In genomic region chr10:79346388-79347225, GRCh38 we compare ENCODE assay signal across 7 cellular contexts. TPM values are rescaled to one million over a fixed set of nuclear protein-coding genes. Genes with fewer than 3 reads are reported as not detected.
A peak's percentile ranks its signal among the peaks of the same experiment; 100 is the strongest.
DNase-seq lines count a peak whose midpoint lies in the region; ATAC-seq lines count a peak whose summit lies in the region.

No MANE protein-coding gene starts in this region.

- H3K36me3 ChIP-seq in effector memory CD4-positive, alpha-beta T cell (ENCODE audit: control insufficient read depth, insufficient read depth, low read length) = peaks cover 22% of the 10 kb centered on the region

- no peaks in the 10 kb centered on the region for H3K27me3 ChIP-seq in effector memory CD4-positive, alpha-beta T cell (replicated peaks; ENCODE audit: control insufficient read depth, insufficient read depth, low read length, poor library complexity, severe bottlenecking)

- no peaks in the 10 kb centered on the region for H3K9me3 ChIP-seq in effector memory CD4-positive, alpha-beta T cell (ENCODE audit: control insufficient read depth, low read length)

- peak; percentile 3 for ATAC-seq in GM21515 (IDR thresholded peaks at IDR 0.05; ENCODE audit: unreplicated experiment)
- ATAC-seq in HG02870 (IDR thresholded peaks at IDR 0.05; ENCODE audit: unreplicated experiment) = no peak

- peaks cover 27% of the 10 kb centered on the region for H3K4me1 ChIP-seq in effector memory CD4-positive, alpha-beta T cell (ENCODE audit: control insufficient read depth, insufficient read depth, low read length, poor library complexity, severe bottlenecking)

- intact Hi-C loops in posterior vena cava (cut with DNase I) = no loop called here

- peak overlapping the region; percentile 83 for H3K27ac ChIP-seq in effector memory CD4-positive, alpha-beta T cell (ENCODE audit: insufficient read depth, low read length, poor library complexity, severe bottlenecking)

- no peak overlapping the region for H3K4me3 ChIP-seq in effector memory CD4-positive, alpha-beta T cell (ENCODE audit: insufficient read depth, low read depth, low read length, poor library complexity, severe bottlenecking)

- DNase-seq in NCI-H526 (lab: John Stamatoyannopoulos, UW) = peak; percentile 51 to 60
- no peak for DNase-seq in effector memory CD4-positive, alpha-beta T cell
- peak; percentile 79 for DNase-seq in posterior vena cava (ENCODE audit: low spot score)
- no peak for DNase-seq in NCI-H446 treated with DMSO at 0.1 percent for 48 hours (lab: John Stamatoyannopoulos, UW)
- no peak for DNase-seq in OCI-M1 (lab: John Stamatoyannopoulos, UW)

RNA-seq across cellular contexts. Expression of gene PPIF, which starts 0.7 kb away (rescaled TPM):
- 10 to 100 TPM; 20.4 to 23.9 TPM for total RNA-seq in posterior vena cava

Comparison
In these comparisons a context has a peak if more than half of its experiments do, and no peak if none do; other contexts are left out.
1. DNase-seq: peak in NCI-H526 (2 of 2) and posterior vena cava (single experiment); none in effector memory CD4-positive, alpha-beta T cell (0 of 3), NCI-H446 treated with DMSO at 0.1 percent for 48 hours (single experiment) and OCI-M1 (single experiment).